Comparison of ENCODE assay signal across 9 cellular contexts in genomic region chr3:66481071-66482001, GRCh38. TPM values are rescaled to one million over a fixed set of nuclear protein-coding genes. Genes with fewer than 3 reads are reported as not detected.
A peak's percentile ranks its signal among the peaks of the same experiment; 100 is the strongest.
DNase-seq lines count a peak whose midpoint lies in the region; ATAC-seq, FAIRE-seq and TF ChIP-seq lines count a peak whose summit lies in the region.
"Had no signal": no experiment of that assay in that cellular context is flagged by ENCODE, and none has a peak within 500 bp of the region (broad histone marks: within the 10 kb centered on the region; RNA-seq: fewer than 3 reads in every experiment).

No MANE protein-coding gene starts in this region.

- ATAC-seq in HG03354 (IDR thresholded peaks at IDR 0.05; ENCODE audit: poor library complexity, severe bottlenecking, unreplicated experiment): peak; percentile 45
- peak; percentile 21 for ATAC-seq in central memory CD8-positive, alpha-beta T cell (replicated peaks; ENCODE audit: extremely low read depth, poor library complexity, severe bottlenecking)
- no peak for ATAC-seq in HG02870 (IDR thresholded peaks at IDR 0.05; ENCODE audit: unreplicated experiment)

- H3K4me1 Mint-ChIP-seq in central memory CD8-positive, alpha-beta T cell: peaks cover 70% of the 10 kb centered on the region
- peaks cover 57% of the 10 kb centered on the region for H3K4me1 Mint-ChIP-seq in progenitor cell of endocrine pancreas (ENCODE audit: low read depth)

- no peaks in the 10 kb centered on the region for H3K27me3 Mint-ChIP-seq in central memory CD8-positive, alpha-beta T cell
- H3K27me3 Mint-ChIP-seq in progenitor cell of endocrine pancreas: no peaks in the 10 kb centered on the region

- FAIRE-seq in GM12892 (lab: Jason Lieb, UNC): peak; percentile 63

- peak overlapping the region; percentile 71 for H3K4me3 Mint-ChIP-seq in central memory CD8-positive, alpha-beta T cell
- peak overlapping the region; percentile 17 for H3K4me3 Mint-ChIP-seq in progenitor cell of endocrine pancreas (ENCODE audit: low read depth)

- no peaks in the 10 kb centered on the region for H3K9me3 Mint-ChIP-seq in central memory CD8-positive, alpha-beta T cell
- H3K9me3 Mint-ChIP-seq in progenitor cell of endocrine pancreas (ENCODE audit: low read depth): peaks cover 6% of the 10 kb centered on the region

- TF ChIP-seq POLR2A in GM12892 (IDR thresholded peaks at IDR 0.05; ENCODE audit: low read depth, low read length) (no peak), erythroblast (IDR thresholded peaks at IDR 0.05; ENCODE audit: low read length) (no peak)

- peak overlapping the region; percentile 74 for H3K27ac Mint-ChIP-seq in central memory CD8-positive, alpha-beta T cell (ENCODE audit: low read depth)
- peak overlapping the region; percentile 83 for H3K27ac Mint-ChIP-seq in progenitor cell of endocrine pancreas

- no peak for TF ChIP-seq CTCF in progenitor cell of endocrine pancreas (IDR thresholded peaks at IDR 0.05; ENCODE audit: unreplicated experiment)

- peaks cover 6% of the 10 kb centered on the region for H3K36me3 Mint-ChIP-seq in central memory CD8-positive, alpha-beta T cell (ENCODE audit: insufficient read depth)
- H3K36me3 Mint-ChIP-seq in progenitor cell of endocrine pancreas (ENCODE audit: insufficient read depth): no peaks in the 10 kb centered on the region

- DNase-seq in GM12892 (ENCODE audit: insufficient read length): no peak
- DNase-seq in central memory CD8-positive, alpha-beta T cell (ENCODE audit: low spot score in 2 of 2): no peak
- no peak for DNase-seq in progenitor cell of endocrine pancreas (ENCODE audit: low spot score, unreplicated experiment)
- no peak for DNase-seq in SKM-1 treated with dmso at 0.1 percent for 144 hours (lab: John Stamatoyannopoulos, UW; ENCODE audit: unreplicated experiment)
- no peak for DNase-seq in NCI-H524 (lab: John Stamatoyannopoulos, UW)
- DNase-seq in erythroblast (lab: John Stamatoyannopoulos, UW): no peak
- DNase-seq: SW 1271 had no signal

RNA-seq across cellular contexts. Expression of gene LRIG1, which starts 19.5 kb away (rescaled TPM):
- 7.9 TPM for polyA plus RNA-seq in GM12892 (2012; ENCODE audit: missing spikeins)
- 31.4 and 32.4 TPM in 2 replicates for total RNA-seq in progenitor cell of endocrine pancreas
